In the genomic region with DNA sequence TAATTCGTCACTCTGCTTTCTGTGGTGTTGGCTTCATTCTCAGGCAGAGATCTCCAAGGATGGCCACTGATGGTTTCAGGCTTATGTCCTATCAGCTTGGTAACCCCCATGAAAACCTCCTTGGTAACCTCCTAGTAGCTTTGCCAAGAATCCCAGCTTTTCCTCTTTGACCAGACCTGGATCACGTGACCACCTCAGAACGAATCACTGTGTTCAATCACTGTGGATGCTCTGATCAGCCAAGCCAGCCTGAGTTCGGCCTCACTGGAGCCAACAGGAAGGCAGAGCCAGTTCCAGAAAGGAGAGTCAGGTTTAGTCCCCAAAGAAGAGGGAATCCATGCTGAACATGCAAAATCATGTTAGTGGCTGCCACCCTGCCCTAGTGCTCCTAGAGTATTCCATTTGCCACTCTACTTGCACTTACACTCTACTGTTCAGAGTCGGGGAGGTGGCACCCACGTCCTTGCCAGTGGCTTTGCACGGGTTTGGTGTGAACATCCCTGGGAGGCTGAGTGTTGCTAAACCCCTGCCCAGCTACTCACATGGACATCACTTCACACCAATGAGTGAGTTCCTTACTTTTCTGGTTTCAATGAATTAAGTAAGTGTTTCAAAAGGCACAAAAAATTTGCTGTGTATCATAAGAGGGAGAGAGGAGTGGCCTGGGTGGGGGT, we compare ENCODE assay signal across 1 cellular context.
TF ChIP-seq lines count a peak whose summit lies in the region.

No MANE protein-coding gene starts in this region.

TF ChIP-seq in GM23338, 12 proteins besides CTCF, POLR2A, EP300 and RAD21:
- TF ChIP-seq, protein P1, sequence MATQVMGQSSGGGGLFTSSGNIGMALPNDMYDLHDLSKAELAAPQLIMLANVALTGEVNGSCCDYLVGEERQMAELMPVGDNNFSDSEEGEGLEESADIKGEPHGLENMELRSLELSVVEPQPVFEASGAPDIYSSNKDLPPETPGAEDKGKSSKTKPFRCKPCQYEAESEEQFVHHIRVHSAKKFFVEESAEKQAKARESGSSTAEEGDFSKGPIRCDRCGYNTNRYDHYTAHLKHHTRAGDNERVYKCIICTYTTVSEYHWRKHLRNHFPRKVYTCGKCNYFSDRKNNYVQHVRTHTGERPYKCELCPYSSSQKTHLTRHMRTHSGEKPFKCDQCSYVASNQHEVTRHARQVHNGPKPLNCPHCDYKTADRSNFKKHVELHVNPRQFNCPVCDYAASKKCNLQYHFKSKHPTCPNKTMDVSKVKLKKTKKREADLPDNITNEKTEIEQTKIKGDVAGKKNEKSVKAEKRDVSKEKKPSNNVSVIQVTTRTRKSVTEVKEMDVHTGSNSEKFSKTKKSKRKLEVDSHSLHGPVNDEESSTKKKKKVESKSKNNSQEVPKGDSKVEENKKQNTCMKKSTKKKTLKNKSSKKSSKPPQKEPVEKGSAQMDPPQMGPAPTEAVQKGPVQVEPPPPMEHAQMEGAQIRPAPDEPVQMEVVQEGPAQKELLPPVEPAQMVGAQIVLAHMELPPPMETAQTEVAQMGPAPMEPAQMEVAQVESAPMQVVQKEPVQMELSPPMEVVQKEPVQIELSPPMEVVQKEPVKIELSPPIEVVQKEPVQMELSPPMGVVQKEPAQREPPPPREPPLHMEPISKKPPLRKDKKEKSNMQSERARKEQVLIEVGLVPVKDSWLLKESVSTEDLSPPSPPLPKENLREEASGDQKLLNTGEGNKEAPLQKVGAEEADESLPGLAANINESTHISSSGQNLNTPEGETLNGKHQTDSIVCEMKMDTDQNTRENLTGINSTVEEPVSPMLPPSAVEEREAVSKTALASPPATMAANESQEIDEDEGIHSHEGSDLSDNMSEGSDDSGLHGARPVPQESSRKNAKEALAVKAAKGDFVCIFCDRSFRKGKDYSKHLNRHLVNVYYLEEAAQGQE (IDR thresholded peaks at IDR 0.05; ENCODE audit: unreplicated experiment): no peak
- TF ChIP-seq NANOG (IDR thresholded peaks at IDR 0.05; ENCODE audit: borderline replicate concordance) (no peak), EZH2 (IDR thresholded peaks at IDR 0.05; ENCODE audit: low read depth, unreplicated experiment) (no peak)
